In the genomic region with DNA sequence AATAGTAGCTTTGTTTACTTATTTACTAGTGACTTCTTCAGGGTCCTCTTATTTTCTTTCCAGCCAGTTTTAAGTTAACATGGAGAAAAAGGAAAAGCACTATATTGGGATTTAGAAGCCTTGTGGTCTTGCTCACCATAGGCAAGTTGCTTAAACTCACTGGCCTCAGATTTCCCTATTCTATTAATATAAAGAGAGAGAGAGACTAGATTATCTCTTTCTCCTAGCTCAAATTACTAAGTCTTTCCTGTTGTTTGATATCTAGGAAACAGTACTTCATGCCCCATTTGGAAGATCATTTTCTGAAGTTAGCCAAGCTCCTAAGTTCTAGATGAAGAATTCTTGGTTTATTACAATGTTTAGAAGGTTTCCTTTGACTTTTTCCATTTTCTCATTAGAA, we compare ENCODE assay signal across 13 cellular contexts.
"Had no signal": no experiment of that assay in that cellular context is flagged by ENCODE, and none has a peak within 500 bp of the region (broad histone marks: within the 10 kb centered on the region; RNA-seq: fewer than 3 reads in every experiment).

No MANE protein-coding gene starts in this region.

- H3K27ac Mint-ChIP-seq: activated CD4-positive, alpha-beta T cell treated with anti-CD3 and anti-CD28 coated beads, Interleukin-2, amount 10 ng/mL, durations not matched to agents 24 days and 14 days; activated T-helper 1 cell treated with anti-CD3 and anti-CD28 coated beads, Interleukin-12 subunit alpha, Interleukin-12 subunit beta, Interleukin-2, Interleukin-4 antibody, amounts not matched to agents 30 ng/mL and 10 ng/mL and 1 ng/mL, durations not matched to agents 14 hours and 24 hours and 36 hours had no signal

- H3K4me3 Mint-ChIP-seq: activated CD4-positive, alpha-beta T cell treated with anti-CD3 and anti-CD28 coated beads, Interleukin-2, amount 10 ng/mL, durations not matched to agents 24 days and 14 days; activated T-helper 1 cell treated with anti-CD3 and anti-CD28 coated beads, Interleukin-12 subunit alpha, Interleukin-12 subunit beta, Interleukin-2, Interleukin-4 antibody, amounts not matched to agents 30 ng/mL and 10 ng/mL and 1 ng/mL, durations not matched to agents 14 hours and 24 hours and 36 hours; WTC11 had no signal

- H3K27me3 Mint-ChIP-seq: activated CD4-positive, alpha-beta T cell treated with anti-CD3 and anti-CD28 coated beads, Interleukin-2, amount 10 ng/mL, durations not matched to agents 24 days and 14 days had no signal

- DNase-seq: activated CD4-positive, alpha-beta T cell treated with anti-CD3 and anti-CD28 coated beads, Interleukin-2, amount 10 ng/mL, durations not matched to agents 24 days and 14 days; activated naive CD4-positive, alpha-beta T cell treated with Interleukin-2 at 50 U/mL for 16 hours; anterior cingulate cortex; dermis blood vessel endothelial cell; kidney; left ventricle myocardium superior; mesenchymal stem cell; ovary; sigmoid colon; stimulated activated CD4-positive, alpha-beta T cell treated with anti-CD3 and anti-CD28 coated beads, Interleukin-12 subunit alpha, Interleukin-12 subunit beta, amount 100 ng/mL, for 4 hours; stimulated activated CD4-positive, alpha-beta T cell treated with anti-CD3 and anti-CD28 coated beads, Interleukin-2, amount 100 ng/mL, for 24 hours had no signal

- ATAC-seq: left ventricle myocardium superior, WTC11 had no signal

- H3K36me3 Mint-ChIP-seq: WTC11 had no signal
